In the genomic region with DNA sequence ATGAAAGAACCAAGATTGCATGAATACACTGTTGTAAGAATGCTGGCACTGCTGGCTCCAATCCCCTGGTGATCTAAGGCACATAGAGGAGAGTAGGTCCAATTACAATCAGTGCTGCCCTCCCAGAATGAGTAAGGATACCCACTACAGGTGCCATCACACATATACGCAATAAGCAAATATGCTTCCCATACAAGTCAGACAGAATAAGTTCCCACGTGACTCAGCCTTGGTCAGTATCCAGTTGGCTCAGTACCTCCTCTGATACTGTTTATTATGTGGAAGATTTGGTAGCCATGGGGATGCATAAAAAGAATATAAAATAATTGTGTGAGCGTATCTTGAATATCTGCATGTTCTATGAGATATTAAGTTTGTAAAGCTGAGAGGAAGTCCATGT, we compare ENCODE assay signal across 25 cellular contexts. TPM values are rescaled to one million over a fixed set of nuclear protein-coding genes. Genes with fewer than 3 reads are reported as not detected.
DNase-seq lines count a peak whose midpoint lies in the region; ATAC-seq and TF ChIP-seq lines count a peak whose summit lies in the region.
"Had no signal": no experiment of that assay in that cellular context is flagged by ENCODE, and none has a peak within 500 bp of the region (broad histone marks: within the 10 kb centered on the region; RNA-seq: fewer than 3 reads in every experiment).

No MANE protein-coding gene starts in this region.

- H3K27me3 ChIP-seq in Panc1 (ENCODE audit: control insufficient read depth, insufficient read depth, low read length): no peaks in the 10 kb centered on the region
- H3K27me3 ChIP-seq: left lung had no signal

- CTCF ChIA-PET in Panc1 (lab: Charles Lee): no interaction called here

- intact Hi-C loops in Panc1 (cut with micrococcal nuclease; ENCODE audit: unreplicated experiment): no loop called here

- DNase-seq in EH (ENCODE audit: low read depth) (peak; percentile 7), Panc1 (ENCODE audit: low read depth, low spot score) (no peak), choroid plexus epithelial cell (ENCODE audit: low read depth) (peak; percentile 47), kidney tubule cell (ENCODE audit: low spot score) (peak; percentile 6), NCI-H2081 (lab: John Stamatoyannopoulos, UW) (no peak), NCI-H2107 treated with DMSO at 0.1 percent for 48 hours (lab: John Stamatoyannopoulos, UW; ENCODE audit: unreplicated experiment) (no peak), erythroblast (lab: John Stamatoyannopoulos, UW) (no peak)
- DNase-seq: activated CD4-positive, alpha-beta T cell treated with anti-CD3 and anti-CD28 coated beads, Interleukin-2, amount 10 ng/mL, durations not matched to agents 7 days and 5 days; activated CD8-positive, alpha-beta memory T cell treated with anti-CD3 and anti-CD28 coated beads, Interleukin-2, amount 50 U/mL, for 48 hours; activated naive CD4-positive, alpha-beta T cell; amygdala; CD4-positive, alpha-beta memory T cell; DMS79; endodermal cell; left lung; mucosa of descending colon; MV-4-11; NCI-H2029; NCI-H510A; retina; SHP77 treated with DMSO at 0.1 percent for 48 hours had no signal

- H3K9me3 ChIP-seq in Panc1 (ENCODE audit: control insufficient read depth, insufficient read depth, low read depth, low read length): no peaks in the 10 kb centered on the region
- H3K9me3 ChIP-seq: left lung, mucosa of descending colon had no signal

- TF ChIP-seq CTCF in Panc1 (IDR thresholded peaks at IDR 0.05) (no peak), choroid plexus epithelial cell (conservative IDR thresholded peaks at IDR 0.05; ENCODE audit: low read depth, low read length) (no peak)

- ATAC-seq in Panc1 (peak; percentile 17; the same call in 1 of the 2 replicates), HG03469 (IDR thresholded peaks at IDR 0.05; ENCODE audit: unreplicated experiment) (no peak)
- ATAC-seq: left lung, mucosa of descending colon had no signal

- no peaks in the 10 kb centered on the region for H3K4me1 ChIP-seq in Panc1 (ENCODE audit: control insufficient read depth, insufficient read depth, low read length)
- H3K4me1 ChIP-seq: left lung had no signal

- no peak overlapping the region for H3K4me3 ChIP-seq in Panc1 (ENCODE audit: low read depth in 2 of 2, low read length in 2 of 2)
- H3K4me3 ChIP-seq in choroid plexus epithelial cell (ENCODE audit: low read depth, low read length): no peak overlapping the region
- H3K4me3 ChIP-seq: left lung, mucosa of descending colon had no signal

- TF ChIP-seq POLR2A in erythroblast (IDR thresholded peaks at IDR 0.05; ENCODE audit: low read length): no peak

- in situ Hi-C loops in Panc1 (cut with HindIII; ENCODE audit: low pct_unique_long_range_greater_than_20kb, low sequenced_read_pairs): no loop called here

- H3K27ac ChIP-seq in Panc1 (ENCODE audit: low read length): no peak overlapping the region
- H3K27ac ChIP-seq: left lung had no signal

- POLR2A ChIA-PET in Panc1 (lab: Charles Lee): no interaction called here

- no peaks in the 10 kb centered on the region for H3K36me3 ChIP-seq in Panc1 (ENCODE audit: control insufficient read depth, insufficient read depth, low read length)
- H3K36me3 ChIP-seq: left lung had no signal

- no TSS peak for BruUV-seq in Panc1 (replicated peaks; lab: Mats Ljungman, UMichigan)

RNA-seq across cellular contexts. Expression of a gene that starts 8.9 kb away (rescaled TPM):
- not detected for total RNA-seq in Panc1 (2021; ENCODE audit: unreplicated experiment)
- not detected for polyA plus RNA-seq in Panc1 (2012; ENCODE audit: insufficient read length)
- total RNA-seq: activated CD4-positive, alpha-beta T cell treated with anti-CD3 and anti-CD28 coated beads, Interleukin-2, amount 10 ng/mL, durations not matched to agents 7 days and 5 days; CD4-positive, alpha-beta memory T cell; endodermal cell; left lung; mucosa of descending colon; T-helper 1 cell treated with Interleukin-12 subunit alpha and Interleukin-12 subunit beta and Interleukin-4 antibody, amounts not matched to agents 30 ng/mL and 1 ng/mL, for 36 hours; temporal lobe had no signal
- polyA plus RNA-seq: AG04450; CD4-positive, alpha-beta memory T cell had no signal

RNA-seq across cellular contexts. Expression of a gene that starts 14.3 kb away (rescaled TPM):
- total RNA-seq in Panc1 (2021; ENCODE audit: unreplicated experiment): 12.8 TPM
- 5.4 TPM for polyA plus RNA-seq in Panc1 (2012; ENCODE audit: insufficient read length)
- total RNA-seq: CD4-positive, alpha-beta memory T cell had no signal
- polyA plus RNA-seq: CD4-positive, alpha-beta memory T cell had no signal

RNA-seq across cellular contexts. Expression of a gene that starts 19.6 kb away (rescaled TPM):
- 0.49 TPM for total RNA-seq in Panc1 (2021; ENCODE audit: unreplicated experiment)
- polyA plus RNA-seq in Panc1 (2012; ENCODE audit: insufficient read length): not detected
- total RNA-seq: activated CD4-positive, alpha-beta T cell treated with anti-CD3 and anti-CD28 coated beads, Interleukin-2, amount 10 ng/mL, durations not matched to agents 7 days and 5 days; CD4-positive, alpha-beta memory T cell had no signal
- polyA plus RNA-seq: AG04450; CD4-positive, alpha-beta memory T cell had no signal

RNA-seq across cellular contexts. Expression of a gene that starts 35.5 kb away (rescaled TPM):
- total RNA-seq in Panc1 (2021; ENCODE audit: unreplicated experiment): not detected
- not detected for polyA plus RNA-seq in Panc1 (2012; ENCODE audit: insufficient read length)
- total RNA-seq: activated CD4-positive, alpha-beta T cell treated with anti-CD3 and anti-CD28 coated beads, Interleukin-2, amount 10 ng/mL, durations not matched to agents 7 days and 5 days; CD4-positive, alpha-beta memory T cell; endodermal cell; left lung; mucosa of descending colon; T-helper 1 cell treated with Interleukin-12 subunit alpha and Interleukin-12 subunit beta and Interleukin-4 antibody, amounts not matched to agents 30 ng/mL and 1 ng/mL, for 36 hours; temporal lobe had no signal
- polyA plus RNA-seq: AG04450; CD4-positive, alpha-beta memory T cell had no signal

RNA-seq across cellular contexts. Expression of a gene that starts 49.1 kb away (rescaled TPM):
- total RNA-seq in Panc1 (2021; ENCODE audit: unreplicated experiment): not detected
- polyA plus RNA-seq in Panc1 (2012; ENCODE audit: insufficient read length): not detected
- total RNA-seq: activated CD4-positive, alpha-beta T cell treated with anti-CD3 and anti-CD28 coated beads, Interleukin-2, amount 10 ng/mL, durations not matched to agents 7 days and 5 days; CD4-positive, alpha-beta memory T cell; endodermal cell; left lung; T-helper 1 cell treated with Interleukin-12 subunit alpha and Interleukin-12 subunit beta and Interleukin-4 antibody, amounts not matched to agents 30 ng/mL and 1 ng/mL, for 36 hours; temporal lobe had no signal
- polyA plus RNA-seq: AG04450; CD4-positive, alpha-beta memory T cell had no signal

Comparison
In these comparisons a context has a peak if more than half of its experiments do, and no peak if none do; other contexts are left out.
1. DNase-seq: peak in EH (single experiment), choroid plexus epithelial cell (single experiment) and kidney tubule cell (single experiment); none in Panc1 (single experiment), NCI-H2081 (0 of 2), NCI-H2107 treated with DMSO at 0.1 percent for 48 hours (single experiment) and erythroblast (0 of 2).